In the genomic region with DNA sequence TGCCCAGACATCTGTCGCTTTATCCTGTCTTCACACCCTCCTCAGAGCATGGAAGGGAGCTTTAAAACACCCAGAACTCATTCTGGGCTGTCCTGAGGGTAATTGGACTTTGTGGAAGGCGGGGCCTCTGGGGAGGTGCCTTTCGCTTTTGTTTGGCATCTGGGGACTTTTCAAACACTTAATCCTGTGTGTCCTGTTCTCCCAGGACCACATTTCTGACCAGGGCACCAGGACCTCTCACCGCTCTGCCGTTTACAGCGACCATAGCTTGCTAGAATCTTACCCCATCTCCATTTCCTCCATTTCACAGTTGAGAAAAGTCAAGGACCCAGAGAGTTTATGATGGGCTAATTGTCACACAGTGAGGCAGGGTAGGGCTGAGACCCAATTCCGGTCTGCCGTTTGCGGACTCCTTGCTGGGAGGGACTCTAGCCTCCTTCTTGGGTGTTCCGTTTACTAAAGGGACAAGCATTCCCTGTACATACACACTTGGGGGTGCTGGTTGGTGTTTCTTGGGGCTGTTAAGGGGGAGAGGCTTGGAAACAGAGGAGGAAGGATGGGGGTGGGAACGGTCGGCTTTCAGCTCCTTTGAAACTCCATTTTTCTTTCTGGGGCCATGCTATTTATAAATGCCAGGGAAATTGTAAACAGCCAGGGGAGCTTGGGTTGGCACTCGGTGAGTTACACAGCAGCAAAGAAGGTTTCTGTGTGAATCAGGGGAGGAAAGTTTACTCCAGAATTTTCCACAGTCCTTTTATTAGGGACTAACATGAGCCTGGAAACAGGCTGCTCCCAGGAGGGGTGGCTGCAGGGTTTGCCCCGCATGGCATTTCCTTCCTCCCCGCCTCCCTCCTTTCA, we compare ENCODE assay signal across 1 cellular context.
TF ChIP-seq lines count a peak whose summit lies in the region.

No MANE protein-coding gene starts in this region.

TF ChIP-seq in GM12878, 131 proteins besides CTCF, POLR2A, EP300 and RAD21:
- TF ChIP-seq ZNF217 (IDR thresholded peaks at IDR 0.05) (no peak), DPF2 (IDR thresholded peaks at IDR 0.05) (no peak), STAT3 (IDR thresholded peaks at IDR 0.05; ENCODE audit: low read depth, low read length) (no peak), EZH2 (IDR thresholded peaks at IDR 0.05; ENCODE audit: borderline replicate concordance, control insufficient read depth, low read depth, low read length) (no peak), SREBF2 (IDR thresholded peaks at IDR 0.05; ENCODE audit: low read length) (no peak), ZBED1 (IDR thresholded peaks at IDR 0.05; ENCODE audit: borderline replicate concordance) (no peak), BACH1 (IDR thresholded peaks at IDR 0.05; ENCODE audit: borderline replicate concordance) (no peak), ESRRA (IDR thresholded peaks at IDR 0.05; ENCODE audit: low read length) (no peak), TARDBP (IDR thresholded peaks at IDR 0.05; ENCODE audit: borderline replicate concordance) (no peak)
- TF ChIP-seq, protein P1, sequence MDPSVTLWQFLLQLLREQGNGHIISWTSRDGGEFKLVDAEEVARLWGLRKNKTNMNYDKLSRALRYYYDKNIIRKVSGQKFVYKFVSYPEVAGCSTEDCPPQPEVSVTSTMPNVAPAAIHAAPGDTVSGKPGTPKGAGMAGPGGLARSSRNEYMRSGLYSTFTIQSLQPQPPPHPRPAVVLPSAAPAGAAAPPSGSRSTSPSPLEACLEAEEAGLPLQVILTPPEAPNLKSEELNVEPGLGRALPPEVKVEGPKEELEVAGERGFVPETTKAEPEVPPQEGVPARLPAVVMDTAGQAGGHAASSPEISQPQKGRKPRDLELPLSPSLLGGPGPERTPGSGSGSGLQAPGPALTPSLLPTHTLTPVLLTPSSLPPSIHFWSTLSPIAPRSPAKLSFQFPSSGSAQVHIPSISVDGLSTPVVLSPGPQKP (IDR thresholded peaks at IDR 0.05; ENCODE audit: low read depth, low read length) = no peak
- TF ChIP-seq, protein P2, sequence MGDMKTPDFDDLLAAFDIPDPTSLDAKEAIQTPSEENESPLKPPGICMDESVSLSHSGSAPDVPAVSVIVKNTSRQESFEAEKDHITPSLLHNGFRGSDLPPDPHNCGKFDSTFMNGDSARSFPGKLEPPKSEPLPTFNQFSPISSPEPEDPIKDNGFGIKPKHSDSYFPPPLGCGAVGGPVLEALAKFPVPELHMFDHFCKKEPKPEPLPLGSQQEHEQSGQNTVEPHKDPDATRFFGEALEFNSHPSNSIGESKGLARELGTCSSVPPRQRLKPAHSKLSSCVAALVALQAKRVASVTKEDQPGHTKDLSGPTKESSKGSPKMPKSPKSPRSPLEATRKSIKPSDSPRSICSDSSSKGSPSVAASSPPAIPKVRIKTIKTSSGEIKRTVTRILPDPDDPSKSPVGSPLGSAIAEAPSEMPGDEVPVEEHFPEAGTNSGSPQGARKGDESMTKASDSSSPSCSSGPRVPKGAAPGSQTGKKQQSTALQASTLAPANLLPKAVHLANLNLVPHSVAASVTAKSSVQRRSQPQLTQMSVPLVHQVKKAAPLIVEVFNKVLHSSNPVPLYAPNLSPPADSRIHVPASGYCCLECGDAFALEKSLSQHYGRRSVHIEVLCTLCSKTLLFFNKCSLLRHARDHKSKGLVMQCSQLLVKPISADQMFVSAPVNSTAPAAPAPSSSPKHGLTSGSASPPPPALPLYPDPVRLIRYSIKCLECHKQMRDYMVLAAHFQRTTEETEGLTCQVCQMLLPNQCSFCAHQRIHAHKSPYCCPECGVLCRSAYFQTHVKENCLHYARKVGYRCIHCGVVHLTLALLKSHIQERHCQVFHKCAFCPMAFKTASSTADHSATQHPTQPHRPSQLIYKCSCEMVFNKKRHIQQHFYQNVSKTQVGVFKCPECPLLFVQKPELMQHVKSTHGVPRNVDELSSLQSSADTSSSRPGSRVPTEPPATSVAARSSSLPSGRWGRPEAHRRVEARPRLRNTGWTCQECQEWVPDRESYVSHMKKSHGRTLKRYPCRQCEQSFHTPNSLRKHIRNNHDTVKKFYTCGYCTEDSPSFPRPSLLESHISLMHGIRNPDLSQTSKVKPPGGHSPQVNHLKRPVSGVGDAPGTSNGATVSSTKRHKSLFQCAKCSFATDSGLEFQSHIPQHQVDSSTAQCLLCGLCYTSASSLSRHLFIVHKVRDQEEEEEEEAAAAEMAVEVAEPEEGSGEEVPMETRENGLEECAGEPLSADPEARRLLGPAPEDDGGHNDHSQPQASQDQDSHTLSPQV (IDR thresholded peaks at IDR 0.05) = no peak
- TF ChIP-seq, protein P3, sequence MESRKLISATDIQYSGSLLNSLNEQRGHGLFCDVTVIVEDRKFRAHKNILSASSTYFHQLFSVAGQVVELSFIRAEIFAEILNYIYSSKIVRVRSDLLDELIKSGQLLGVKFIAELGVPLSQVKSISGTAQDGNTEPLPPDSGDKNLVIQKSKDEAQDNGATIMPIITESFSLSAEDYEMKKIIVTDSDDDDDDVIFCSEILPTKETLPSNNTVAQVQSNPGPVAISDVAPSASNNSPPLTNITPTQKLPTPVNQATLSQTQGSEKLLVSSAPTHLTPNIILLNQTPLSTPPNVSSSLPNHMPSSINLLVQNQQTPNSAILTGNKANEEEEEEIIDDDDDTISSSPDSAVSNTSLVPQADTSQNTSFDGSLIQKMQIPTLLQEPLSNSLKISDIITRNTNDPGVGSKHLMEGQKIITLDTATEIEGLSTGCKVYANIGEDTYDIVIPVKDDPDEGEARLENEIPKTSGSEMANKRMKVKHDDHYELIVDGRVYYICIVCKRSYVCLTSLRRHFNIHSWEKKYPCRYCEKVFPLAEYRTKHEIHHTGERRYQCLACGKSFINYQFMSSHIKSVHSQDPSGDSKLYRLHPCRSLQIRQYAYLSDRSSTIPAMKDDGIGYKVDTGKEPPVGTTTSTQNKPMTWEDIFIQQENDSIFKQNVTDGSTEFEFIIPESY (IDR thresholded peaks at IDR 0.05) = no peak
- TF ChIP-seq, protein P4, sequence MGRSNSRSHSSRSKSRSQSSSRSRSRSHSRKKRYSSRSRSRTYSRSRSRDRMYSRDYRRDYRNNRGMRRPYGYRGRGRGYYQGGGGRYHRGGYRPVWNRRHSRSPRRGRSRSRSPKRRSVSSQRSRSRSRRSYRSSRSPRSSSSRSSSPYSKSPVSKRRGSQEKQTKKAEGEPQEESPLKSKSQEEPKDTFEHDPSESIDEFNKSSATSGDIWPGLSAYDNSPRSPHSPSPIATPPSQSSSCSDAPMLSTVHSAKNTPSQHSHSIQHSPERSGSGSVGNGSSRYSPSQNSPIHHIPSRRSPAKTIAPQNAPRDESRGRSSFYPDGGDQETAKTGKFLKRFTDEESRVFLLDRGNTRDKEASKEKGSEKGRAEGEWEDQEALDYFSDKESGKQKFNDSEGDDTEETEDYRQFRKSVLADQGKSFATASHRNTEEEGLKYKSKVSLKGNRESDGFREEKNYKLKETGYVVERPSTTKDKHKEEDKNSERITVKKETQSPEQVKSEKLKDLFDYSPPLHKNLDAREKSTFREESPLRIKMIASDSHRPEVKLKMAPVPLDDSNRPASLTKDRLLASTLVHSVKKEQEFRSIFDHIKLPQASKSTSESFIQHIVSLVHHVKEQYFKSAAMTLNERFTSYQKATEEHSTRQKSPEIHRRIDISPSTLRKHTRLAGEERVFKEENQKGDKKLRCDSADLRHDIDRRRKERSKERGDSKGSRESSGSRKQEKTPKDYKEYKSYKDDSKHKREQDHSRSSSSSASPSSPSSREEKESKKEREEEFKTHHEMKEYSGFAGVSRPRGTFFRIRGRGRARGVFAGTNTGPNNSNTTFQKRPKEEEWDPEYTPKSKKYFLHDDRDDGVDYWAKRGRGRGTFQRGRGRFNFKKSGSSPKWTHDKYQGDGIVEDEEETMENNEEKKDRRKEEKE (IDR thresholded peaks at IDR 0.05) = no peak
- TF ChIP-seq, protein P5, sequence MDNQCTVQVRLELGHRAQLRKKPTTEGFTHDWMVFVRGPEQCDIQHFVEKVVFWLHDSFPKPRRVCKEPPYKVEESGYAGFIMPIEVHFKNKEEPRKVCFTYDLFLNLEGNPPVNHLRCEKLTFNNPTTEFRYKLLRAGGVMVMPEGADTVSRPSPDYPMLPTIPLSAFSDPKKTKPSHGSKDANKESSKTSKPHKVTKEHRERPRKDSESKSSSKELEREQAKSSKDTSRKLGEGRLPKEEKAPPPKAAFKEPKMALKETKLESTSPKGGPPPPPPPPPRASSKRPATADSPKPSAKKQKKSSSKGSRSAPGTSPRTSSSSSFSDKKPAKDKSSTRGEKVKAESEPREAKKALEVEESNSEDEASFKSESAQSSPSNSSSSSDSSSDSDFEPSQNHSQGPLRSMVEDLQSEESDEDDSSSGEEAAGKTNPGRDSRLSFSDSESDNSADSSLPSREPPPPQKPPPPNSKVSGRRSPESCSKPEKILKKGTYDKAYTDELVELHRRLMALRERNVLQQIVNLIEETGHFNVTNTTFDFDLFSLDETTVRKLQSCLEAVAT (IDR thresholded peaks at IDR 0.05) = no peak
